ENCODE assay signal across 10 cellular contexts in the genomic region with DNA sequence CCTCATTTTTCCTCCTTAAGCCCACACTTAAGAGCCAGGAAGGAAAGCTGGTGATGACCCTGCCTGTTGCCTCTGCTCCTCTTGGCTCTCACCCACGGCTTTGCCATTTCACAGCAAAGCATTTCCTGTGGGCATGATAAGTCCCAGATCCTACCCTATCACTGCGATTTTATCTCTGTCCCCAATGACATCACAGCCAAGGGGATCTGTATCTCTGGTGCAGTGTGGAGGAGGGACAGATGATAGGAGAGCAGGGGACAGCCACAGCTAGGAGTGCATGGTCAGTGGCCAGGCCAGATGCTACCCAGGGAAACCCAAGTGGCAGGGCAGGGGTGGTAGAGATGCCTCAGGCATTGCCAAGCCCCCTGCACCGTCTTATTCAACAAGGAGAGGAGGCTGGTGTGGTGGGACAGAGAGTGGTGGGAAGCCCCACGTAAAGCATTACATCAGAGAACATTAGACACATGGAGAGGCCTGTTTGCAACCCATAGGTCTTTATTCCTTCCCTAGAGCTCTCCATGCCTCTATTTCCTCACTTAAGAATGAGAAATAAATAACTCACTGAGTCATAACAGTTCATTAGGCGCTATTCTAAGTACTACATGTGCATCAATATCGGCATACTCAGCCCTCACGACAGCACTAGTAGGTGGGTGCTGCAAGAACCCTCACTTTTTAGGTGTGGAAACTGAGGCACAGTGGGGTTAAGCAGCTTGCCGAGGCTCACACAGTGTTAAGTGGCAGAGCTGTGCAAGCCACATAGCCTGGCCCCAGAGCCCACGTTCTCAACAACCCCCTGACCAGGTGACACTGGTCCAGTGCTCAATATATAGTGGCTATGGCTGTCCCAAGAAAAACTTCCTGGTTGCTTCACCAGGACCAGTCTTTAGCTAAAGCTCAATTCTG. TPM values are rescaled to one million over a fixed set of nuclear protein-coding genes. Genes with fewer than 3 reads are reported as not detected.
DNase-seq lines count a peak whose midpoint lies in the region; ATAC-seq and TF ChIP-seq lines count a peak whose summit lies in the region.
"Had no signal": no experiment of that assay in that cellular context is flagged by ENCODE, and none has a peak within 500 bp of the region (broad histone marks: within the 10 kb centered on the region; RNA-seq: fewer than 3 reads in every experiment).

No MANE protein-coding gene starts in this region.

- no peak overlapping the region for H3K4me3 ChIP-seq in upper lobe of right lung
- no peak overlapping the region for H3K4me3 ChIP-seq in suprapubic skin

- ATAC-seq in Right ventricle myocardium superior (ENCODE audit: poor library complexity) (no peak), Right ventricle myocardium inferior (no peak), upper lobe of right lung (no peak)

- no peak for TF ChIP-seq CTCF in upper lobe of right lung (IDR thresholded peaks at IDR 0.05)
- no peak for TF ChIP-seq CTCF in suprapubic skin (IDR thresholded peaks at IDR 0.05)

- 69% methylated on average over 9 of the region's 9 CpGs for WGBS in suprapubic skin

- intact Hi-C loops in Right ventricle myocardium superior (cut with DNase I) (no loop called here), Right ventricle myocardium inferior (cut with DNase I) (no loop called here), upper lobe of right lung (cut with DNase I) (no loop called here)

- H3K9me3 ChIP-seq in upper lobe of right lung (no peaks in the 10 kb centered on the region), suprapubic skin (no peaks in the 10 kb centered on the region)

- H3K27ac ChIP-seq in upper lobe of right lung: no peak overlapping the region
- H3K27ac ChIP-seq in suprapubic skin: no peak overlapping the region

- no peaks in the 10 kb centered on the region for H3K36me3 ChIP-seq in upper lobe of right lung
- no peaks in the 10 kb centered on the region for H3K36me3 ChIP-seq in suprapubic skin

- H3K27me3 ChIP-seq in upper lobe of right lung: no peaks in the 10 kb centered on the region
- no peaks in the 10 kb centered on the region for H3K27me3 ChIP-seq in suprapubic skin

- no peak for TF ChIP-seq POLR2A in suprapubic skin (IDR thresholded peaks at IDR 0.05)

- no peak for TF ChIP-seq EP300 in suprapubic skin (IDR thresholded peaks at IDR 0.05)

- H3K4me1 ChIP-seq in upper lobe of right lung: peaks cover 50% of the 10 kb centered on the region
- peaks cover 71% of the 10 kb centered on the region for H3K4me1 ChIP-seq in suprapubic skin

- peak; percentile 24 for DNase-seq in Right ventricle myocardium superior
- no peak for DNase-seq in Right ventricle myocardium inferior (ENCODE audit: missing footprints)
- peak; percentile 73 for DNase-seq in SK-N-DZ (ENCODE audit: low spot score)
- peak; percentile 45 for DNase-seq in hepatic stellate cell (ENCODE audit: low spot score)
- peak; percentile 32 for DNase-seq in upper lobe of right lung
- no peak for DNase-seq in suprapubic skin (ENCODE audit: low spot score in 2 of 2)
- DNase-seq in central memory CD4-positive, alpha-beta T cell: no peak
- no peak for DNase-seq in NCI-H524 treated with DMSO at 0.1 percent for 48 hours (lab: John Stamatoyannopoulos, UW)
- DNase-seq: activated CD4-positive, CD25-positive, alpha-beta regulatory T cell treated with anti-CD3 and anti-CD28 coated beads, Interleukin-2, amount 50 U/mL, for 72 hours had no signal

RNA-seq across cellular contexts. Expression of gene TFEB, which starts 4.6 kb away (rescaled TPM):
- total RNA-seq in Right ventricle myocardium superior: 40.7 TPM
- 39.5 TPM for total RNA-seq in Right ventricle myocardium inferior
- polyA plus RNA-seq in SK-N-DZ (2014; cell fraction: cytosol; rRNA removed): 3.0 and 3.2 TPM in 2 replicates
- 2.7 and 2.8 TPM in 2 replicates for polyA plus RNA-seq in SK-N-DZ (2014; cell fraction: nucleus; rRNA removed)
- total RNA-seq in upper lobe of right lung: 40.3 TPM
- total RNA-seq in suprapubic skin: 10 to 100 TPM; 19.0 to 23.3 (median 21.6) TPM

RNA-seq across cellular contexts. Expression of gene PGC, which starts 16.4 kb away (rescaled TPM):
- total RNA-seq in Right ventricle myocardium superior (not detected), Right ventricle myocardium inferior (not detected), upper lobe of right lung (1,050 TPM), suprapubic skin (not detected)
- polyA plus RNA-seq in SK-N-DZ (2014; cell fraction: cytosol; rRNA removed): not detected in 2 replicates
- not detected in 2 replicates for polyA plus RNA-seq in SK-N-DZ (2014; cell fraction: nucleus; rRNA removed)
- total RNA-seq: urinary bladder had no signal
- polyA plus RNA-seq: urinary bladder had no signal

RNA-seq across cellular contexts. Expression of gene FRS3, which starts 48.9 kb away (rescaled TPM):
- total RNA-seq in Right ventricle myocardium superior (4.8 TPM), Right ventricle myocardium inferior (5.1 TPM), upper lobe of right lung (8.5 TPM), suprapubic skin (1 to 10 TPM; 1.9 to 3.9 (median 3.7) TPM)
- 7.3 and 8.2 TPM in 2 replicates for polyA plus RNA-seq in SK-N-DZ (2014; cell fraction: cytosol; rRNA removed)
- polyA plus RNA-seq in SK-N-DZ (2014; cell fraction: nucleus; rRNA removed): 5.9 and 7.1 TPM in 2 replicates

RNA-seq across cellular contexts. Expression of gene PRICKLE4, which starts 49.8 kb away (rescaled TPM):
- total RNA-seq in Right ventricle myocardium superior (4.0 TPM), Right ventricle myocardium inferior (3.3 TPM), upper lobe of right lung (14.2 TPM), suprapubic skin (1 to 10 TPM in 2 of 4 donors, under 1 TPM in 1, not detected in 1; 0.34 to 4.6 (median 3.6) TPM)
- polyA plus RNA-seq in SK-N-DZ (2014; cell fraction: cytosol; rRNA removed): 0.38 and 1.7 TPM in 2 replicates
- polyA plus RNA-seq in SK-N-DZ (2014; cell fraction: nucleus; rRNA removed): 18.8 and 21.0 TPM in 2 replicates

RNA-seq across cellular contexts. Expression of gene TOMM6, which starts 56.7 kb away (rescaled TPM):
- total RNA-seq in Right ventricle myocardium superior (218 TPM), Right ventricle myocardium inferior (226 TPM), upper lobe of right lung (138 TPM), suprapubic skin (100 to 1,000 TPM in 3 of 4 donors, 10 to 100 TPM in 1; 50.2 to 165 (median 136) TPM)
- 262 and 269 TPM in 2 replicates for polyA plus RNA-seq in SK-N-DZ (2014; cell fraction: cytosol; rRNA removed)
- 116 and 149 TPM in 2 replicates for polyA plus RNA-seq in SK-N-DZ (2014; cell fraction: nucleus; rRNA removed)

Comparison
In these comparisons a context has a peak if more than half of its experiments do, and no peak if none do; other contexts are left out.
1. DNase-seq: peak in Right ventricle myocardium superior (single experiment), SK-N-DZ (single experiment), hepatic stellate cell (single experiment) and upper lobe of right lung (single experiment); none in Right ventricle myocardium inferior (single experiment), suprapubic skin (0 of 2), central memory CD4-positive, alpha-beta T cell (single experiment) and NCI-H524 treated with DMSO at 0.1 percent for 48 hours (single experiment).
2. RNA of gene PGC, which starts 16.4 kb away (total RNA-seq): 1,050 TPM in upper lobe of right lung (single experiment); not detected in Right ventricle myocardium superior (single experiment), not detected in Right ventricle myocardium inferior (single experiment) and not detected in suprapubic skin; every median in the first group is over 1,000 times any median in the second.